8 cellular contexts compared by ENCODE assay signal in the genomic region with DNA sequence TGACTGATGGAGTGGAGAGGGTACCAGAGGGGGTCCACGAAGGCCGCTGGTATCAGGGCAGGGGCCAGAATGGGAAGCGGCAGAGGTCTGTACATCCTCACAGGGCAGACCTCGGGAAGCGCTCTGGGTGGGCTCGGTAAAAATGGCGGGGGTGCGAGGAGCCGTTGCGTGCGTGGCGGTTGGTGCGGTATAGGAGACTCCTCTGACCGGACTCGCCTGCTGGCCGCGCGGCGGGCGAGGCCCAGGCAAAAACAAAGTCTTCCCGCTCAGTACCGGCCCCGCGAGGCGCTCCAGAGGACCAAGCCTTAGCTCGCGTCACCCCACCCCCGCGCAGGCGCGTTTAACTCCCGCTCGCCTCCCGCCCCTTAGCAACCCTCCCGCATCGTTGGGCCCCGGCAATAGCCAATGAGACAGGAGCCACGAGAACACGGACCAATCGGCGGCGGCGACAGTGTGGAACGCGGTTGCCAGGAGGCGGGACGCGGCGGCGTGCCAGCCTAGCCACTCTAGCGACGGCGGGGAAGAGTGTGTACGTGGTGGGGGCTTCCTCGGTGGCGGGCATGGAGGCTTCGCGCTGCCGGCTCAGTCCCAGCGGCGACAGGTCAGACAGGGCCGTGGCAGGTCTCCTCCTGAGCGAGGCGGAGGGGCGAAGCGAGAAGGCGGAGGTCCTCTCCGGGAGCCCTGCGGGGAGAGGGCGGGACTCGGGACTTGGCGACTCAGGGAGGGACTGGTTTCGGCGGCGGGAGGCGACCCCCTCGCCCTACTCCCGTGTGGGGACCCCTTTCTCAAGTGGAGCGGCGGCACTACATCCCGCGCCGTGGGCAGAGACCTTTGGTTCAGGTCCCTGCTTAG.
DNase-seq lines count a peak whose midpoint lies in the region; ATAC-seq and FAIRE-seq lines count a peak whose summit lies in the region.

A gene with protein sequence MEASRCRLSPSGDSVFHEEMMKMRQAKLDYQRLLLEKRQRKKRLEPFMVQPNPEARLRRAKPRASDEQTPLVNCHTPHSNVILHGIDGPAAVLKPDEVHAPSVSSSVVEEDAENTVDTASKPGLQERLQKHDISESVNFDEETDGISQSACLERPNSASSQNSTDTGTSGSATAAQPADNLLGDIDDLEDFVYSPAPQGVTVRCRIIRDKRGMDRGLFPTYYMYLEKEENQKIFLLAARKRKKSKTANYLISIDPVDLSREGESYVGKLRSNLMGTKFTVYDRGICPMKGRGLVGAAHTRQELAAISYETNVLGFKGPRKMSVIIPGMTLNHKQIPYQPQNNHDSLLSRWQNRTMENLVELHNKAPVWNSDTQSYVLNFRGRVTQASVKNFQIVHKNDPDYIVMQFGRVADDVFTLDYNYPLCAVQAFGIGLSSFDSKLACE (plus strand): TSS at position 504 of the 852 bp plus-strand sequence. CDS start 57 bp downstream, at position 561.

- ATAC-seq in GM18909 (IDR thresholded peaks at IDR 0.05; ENCODE audit: poor library complexity, unreplicated experiment) (peak; percentile 98), HG03175 (IDR thresholded peaks at IDR 0.05; ENCODE audit: unreplicated experiment) (peak; percentile 97)

- FAIRE-seq in islet of Langerhans (lab: Jason Lieb, UNC), result peak; percentile 66

- DNase-seq in AG08396 (ENCODE audit: low spot score) (peak; percentile 99), NCI-H226 (peak; percentile 95), cerebellar cortex (ENCODE audit: low spot score) (peak; percentile 98)
- peak; percentile 99 for DNase-seq in activated CD4-positive, CD25-positive, alpha-beta regulatory T cell treated with anti-CD3 and anti-CD28 coated beads, Interleukin-2, amount 50 U/mL, for 16 hours (ENCODE audit: low read depth, low spot score)
- peak; percentile 97 for DNase-seq in stimulated activated CD4-positive, alpha-beta T cell treated with anti-CD3 and anti-CD28 coated beads, Interleukin-12 subunit alpha, Interleukin-12 subunit beta, amount 100 ng/mL, for 4 hours

Comparison
In these comparisons a context has a peak if more than half of its experiments do, and no peak if none do; other contexts are left out.
1. Peak in every context shown above with its lines: DNase-seq and ATAC-seq.